ENCODE assay signal across 10 cellular contexts in the genomic region with DNA sequence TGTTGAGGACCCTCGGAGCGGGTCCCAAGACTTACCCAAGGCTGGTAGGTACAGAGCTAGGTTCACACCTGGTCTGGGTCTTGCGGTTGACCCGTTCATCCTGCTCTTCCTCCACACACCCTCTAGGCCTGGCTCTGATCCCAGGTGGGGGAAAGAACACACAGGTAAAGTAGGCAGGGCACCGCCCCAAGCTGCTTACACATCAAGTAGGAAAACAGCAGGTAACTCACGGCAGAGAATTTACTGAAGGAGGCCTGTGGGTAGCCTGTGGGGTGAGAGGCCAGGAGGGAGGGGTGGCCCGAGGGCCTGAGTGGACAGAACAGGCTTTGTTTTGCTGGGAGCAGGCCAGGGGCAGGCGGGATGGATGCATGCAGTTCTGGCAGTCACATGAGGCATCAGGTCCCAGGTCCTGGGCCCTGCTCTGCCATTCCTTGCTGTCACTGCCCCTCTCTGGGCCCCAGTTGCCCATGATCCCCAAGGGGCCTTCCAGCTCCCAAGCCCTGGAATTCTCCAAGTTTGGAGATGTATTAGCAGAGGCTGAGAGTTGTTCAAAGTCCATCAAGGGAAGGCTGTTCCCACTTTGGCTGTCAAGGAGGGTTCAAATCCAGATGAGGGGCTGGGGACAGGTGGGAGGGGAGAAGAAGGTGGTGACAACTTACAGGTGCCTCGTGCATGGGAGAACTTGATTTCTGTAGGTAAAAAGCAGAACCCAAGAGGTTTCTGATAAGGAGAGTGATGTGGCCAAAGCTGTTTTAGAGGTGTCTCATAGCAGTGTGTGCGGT. TPM values are rescaled to one million over a fixed set of nuclear protein-coding genes. Genes with fewer than 3 reads are reported as not detected.
DNase-seq lines count a peak whose midpoint lies in the region; ATAC-seq and TF ChIP-seq lines count a peak whose summit lies in the region.
"Had no signal": no experiment of that assay in that cellular context is flagged by ENCODE, and none has a peak within 500 bp of the region (broad histone marks: within the 10 kb centered on the region; RNA-seq: fewer than 3 reads in every experiment).

No MANE protein-coding gene starts in this region.

- H3K27ac Mint-ChIP-seq in activated T-cell treated with anti-CD3 and anti-CD28 coated beads, Interleukin-2, amount 50 U/mL, for 72 hours: no peak overlapping the region
- peak overlapping the region; percentile 30 for H3K27ac Mint-ChIP-seq in mesothelial cell of epicardium
- H3K27ac Mint-ChIP-seq: activated CD4-positive, alpha-beta memory T cell treated with anti-CD3 and anti-CD28 coated beads, Interleukin-2, amount 10 ng/mL, durations not matched to agents 7 days and 5 days had no signal

- H3K27ac ChIP-seq in dorsolateral prefrontal cortex: peak overlapping the region in 6 of 59 donors; percentile 18 to 58 (median 36)
- H3K27ac ChIP-seq in upper lobe of left lung: peak overlapping the region in 2 of 4 donors; percentile 25 to 43

- peaks cover 16% of the 10 kb centered on the region for H3K4me1 Mint-ChIP-seq in activated T-cell treated with anti-CD3 and anti-CD28 coated beads, Interleukin-2, amount 50 U/mL, for 72 hours (ENCODE audit: low read depth)
- H3K4me1 Mint-ChIP-seq in mesothelial cell of epicardium: peaks cover 48% of the 10 kb centered on the region

- TF ChIP-seq EP300 in upper lobe of left lung (IDR thresholded peaks at IDR 0.05): no peak

- H3K27me3 ChIP-seq in dorsolateral prefrontal cortex (no peaks in the 10 kb centered on the region), upper lobe of left lung (peaks cover 0 to 4% (median 2%) of the 10 kb centered on the region in 4 donors)

- peak; percentile 5 for DNase-seq in activated T-cell treated with anti-CD3 and anti-CD28 coated beads, Interleukin-2, amount 50 U/mL, for 1 hour
- DNase-seq in activated T-cell treated with anti-CD3 and anti-CD28 coated beads, Interleukin-2, amount 50 U/mL, for 72 hours: no peak
- peak in 9 of 10 donors; percentile 51 to 77 (median 62) for DNase-seq in dorsolateral prefrontal cortex
- DNase-seq in mesothelial cell of epicardium (ENCODE audit: low spot score in 2 of 2, unreplicated experiment in 2 of 2): peak in 1 of 2 experiments; percentile 37
- DNase-seq in upper lobe of left lung: peak; percentile 38 to 56
- no peak for DNase-seq in stimulated activated naive CD4-positive, alpha-beta T cell (lab: John Stamatoyannopoulos, UW)
- no peak for DNase-seq in NCI-H1092 treated with DMSO at 0.1 percent for 48 hours (lab: John Stamatoyannopoulos, UW)
- DNase-seq in T-helper 2 cell: no peak
- DNase-seq: activated CD4-positive, alpha-beta memory T cell treated with anti-CD3 and anti-CD28 coated beads, Interleukin-2, amount 10 ng/mL, durations not matched to agents 7 days and 5 days; GOT3 had no signal

- H3K9me3 Mint-ChIP-seq in activated T-cell treated with anti-CD3 and anti-CD28 coated beads, Interleukin-2, amount 50 U/mL, for 72 hours: no peaks in the 10 kb centered on the region
- peaks cover 16% of the 10 kb centered on the region for H3K9me3 Mint-ChIP-seq in mesothelial cell of epicardium
- H3K9me3 Mint-ChIP-seq: activated CD4-positive, alpha-beta memory T cell treated with anti-CD3 and anti-CD28 coated beads, Interleukin-2, amount 10 ng/mL, durations not matched to agents 7 days and 5 days had no signal

- ATAC-seq in activated T-cell treated with anti-CD3 and anti-CD28 coated beads, Interleukin-2, amount 50 U/mL, for 72 hours (replicated peaks in 1 of 2): no peak
- peak in 1 of 2 donors; percentile 67 for ATAC-seq in upper lobe of left lung (ENCODE audit: low FRiP score in 2 of 2)

- TF ChIP-seq CTCF in dorsolateral prefrontal cortex (IDR thresholded peaks at IDR 0.05 in 54 of 56, conservative IDR thresholded peaks at IDR 0.05 in 2 of 56; ENCODE audit: low read depth in 1 of 56, partially characterized antibody in 56 of 56) (peak in 1 of 56 donors; percentile 8), mesothelial cell of epicardium (IDR thresholded peaks at IDR 0.05; ENCODE audit: unreplicated experiment) (no peak), upper lobe of left lung (IDR thresholded peaks at IDR 0.05) (no peak)

- TF ChIP-seq POLR2A in upper lobe of left lung (IDR thresholded peaks at IDR 0.05): no peak

- 71 to 74% methylated on average over 9 to 10 of the region's 10 CpGs for WGBS in upper lobe of left lung, 2 donors

- no peaks in the 10 kb centered on the region for H3K9me3 ChIP-seq in upper lobe of left lung

- H3K27me3 Mint-ChIP-seq in activated T-cell treated with anti-CD3 and anti-CD28 coated beads, Interleukin-2, amount 50 U/mL, for 72 hours (ENCODE audit: low read depth): peaks cover 49% of the 10 kb centered on the region
- no peaks in the 10 kb centered on the region for H3K27me3 Mint-ChIP-seq in mesothelial cell of epicardium (ENCODE audit: low read depth)

- H3K36me3 ChIP-seq in upper lobe of left lung: no peaks in the 10 kb centered on the region

- H3K4me1 ChIP-seq in upper lobe of left lung: peaks cover 28 to 45% (median 33%) of the 10 kb centered on the region in 4 donors

- H3K36me3 Mint-ChIP-seq in activated T-cell treated with anti-CD3 and anti-CD28 coated beads, Interleukin-2, amount 50 U/mL, for 72 hours (ENCODE audit: insufficient read depth in 2 of 2): no peaks in the 10 kb centered on the region
- peaks cover 23% of the 10 kb centered on the region for H3K36me3 Mint-ChIP-seq in mesothelial cell of epicardium

- intact Hi-C loops in dorsolateral prefrontal cortex (cut with DNase I): no loop called here

- H3K4me3 ChIP-seq in dorsolateral prefrontal cortex (no peak overlapping the region), upper lobe of left lung (no peak overlapping the region)

- no peak overlapping the region for H3K4me3 Mint-ChIP-seq in activated T-cell treated with anti-CD3 and anti-CD28 coated beads, Interleukin-2, amount 50 U/mL, for 72 hours
- H3K4me3 Mint-ChIP-seq in mesothelial cell of epicardium: no peak overlapping the region
- H3K4me3 Mint-ChIP-seq: activated CD4-positive, alpha-beta memory T cell treated with anti-CD3 and anti-CD28 coated beads, Interleukin-2, amount 10 ng/mL, durations not matched to agents 7 days and 5 days had no signal

RNA-seq across cellular contexts. Expression of gene TSKU, which starts 5.7 kb away (rescaled TPM):
- total RNA-seq in activated T-cell treated with anti-CD3 and anti-CD28 coated beads, Interleukin-2, amount 50 U/mL, for 72 hours: 1 to 10 TPM; 1.4 to 3.6 TPM
- total RNA-seq in dorsolateral prefrontal cortex (1 to 10 TPM; 1.3 to 8.5 (median 3.4) TPM), mesothelial cell of epicardium (39.3 to 43.7 TPM (median 42.8 TPM) in 3 replicates), upper lobe of left lung (10 to 100 TPM in 2 of 6 donors, 1 to 10 TPM in 4; 2.1 to 19.8 (median 9.5) TPM)

Comparison
In these comparisons a context has a peak if more than half of its experiments do, and no peak if none do; other contexts are left out.
1. DNase-seq: peak in activated T-cell treated with anti-CD3 and anti-CD28 coated beads, Interleukin-2, amount 50 U/mL, for 1 hour (single experiment), dorsolateral prefrontal cortex (9 of 10) and upper lobe of left lung (2 of 2); none in activated T-cell treated with anti-CD3 and anti-CD28 coated beads, Interleukin-2, amount 50 U/mL, for 72 hours (0 of 2), stimulated activated naive CD4-positive, alpha-beta T cell (0 of 6), NCI-H1092 treated with DMSO at 0.1 percent for 48 hours (single experiment) and T-helper 2 cell (0 of 5).